7 cellular contexts compared by ENCODE assay signal in genomic region chr5:7446913-7447312, GRCh38. TPM values are rescaled to one million over a fixed set of nuclear protein-coding genes. Genes with fewer than 3 reads are reported as not detected.
"Had no signal": no experiment of that assay in that cellular context is flagged by ENCODE, and none has a peak within 500 bp of the region (broad histone marks: within the 10 kb centered on the region; RNA-seq: fewer than 3 reads in every experiment).

No MANE protein-coding gene starts in this region.

- ATAC-seq: GM23338, HCT116, HepG2 had no signal

- H3K27me3 Mint-ChIP-seq: IgD-negative memory B cell had no signal

- H3K27ac ChIP-seq: HL-60 had no signal

- H3K4me3 Mint-ChIP-seq: GM23338, HFFc6, IgD-negative memory B cell had no signal

- H3K9me3 Mint-ChIP-seq: GM23338 had no signal

- H3K9me3 ChIP-seq: HAP-1 had no signal

- H3K27ac Mint-ChIP-seq: HFFc6, IgD-negative memory B cell had no signal

- H3K4me1 Mint-ChIP-seq: IgD-negative memory B cell had no signal

- H3K36me3 ChIP-seq: HAP-1 had no signal

- H3K4me2 ChIP-seq: GM23338 had no signal

- H2AFZ ChIP-seq: GM23338 had no signal

- H3K4me3 ChIP-seq: GM23338, HAP-1 had no signal

- DNase-seq: HFFc6 had no signal

- H3K36me3 Mint-ChIP-seq: IgD-negative memory B cell had no signal

- H3K4me1 ChIP-seq: HAP-1 had no signal

RNA-seq across cellular contexts. Expression of gene ADCY2, which starts 51.0 kb away (rescaled TPM):
- total RNA-seq: HepG2, HFFc6 had no signal
- polyA plus RNA-seq: HepG2, IgD-negative memory B cell had no signal
